In the genomic region with DNA sequence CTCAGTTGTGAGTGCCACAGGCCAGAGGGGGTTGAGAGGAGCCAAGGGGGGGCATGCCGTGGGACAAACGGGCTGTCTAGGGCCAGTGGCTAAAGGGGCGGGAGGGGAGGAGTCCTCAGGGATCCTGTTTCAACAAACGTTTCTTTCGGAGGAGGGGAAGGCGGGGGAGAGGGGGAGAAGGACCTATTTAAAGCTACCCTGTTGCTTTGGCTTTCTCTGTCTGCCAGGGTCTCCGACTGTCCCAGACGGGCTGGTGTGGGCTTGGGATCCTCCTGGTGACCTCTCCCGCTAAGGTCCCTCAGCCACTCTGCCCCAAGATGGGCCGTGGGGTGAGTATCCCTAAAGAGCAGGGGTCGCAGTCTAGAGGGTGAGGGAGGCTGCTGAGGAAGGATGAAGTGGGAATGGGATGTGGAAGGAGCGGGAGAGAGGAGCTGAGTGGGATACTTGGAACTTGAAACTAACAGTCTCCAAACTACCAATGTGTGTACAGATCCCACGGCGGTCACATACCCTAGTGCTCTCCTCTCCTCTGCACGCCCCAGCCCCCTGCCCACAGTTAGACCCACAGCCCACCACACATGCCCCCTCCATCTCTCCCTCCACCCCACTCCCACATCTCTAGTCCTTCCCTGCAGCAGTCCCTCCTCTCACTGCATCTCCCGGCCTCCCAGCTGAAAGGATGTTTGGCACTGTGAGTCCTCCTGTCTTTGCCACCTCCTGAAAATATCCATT, we compare ENCODE assay signal across 1 cellular context.
TF ChIP-seq lines count a peak whose summit lies in the region.

A gene (plus strand): TSS at position 215 of the 732 bp plus-strand sequence. CDS start 103 bp downstream, at position 318.

TF ChIP-seq in SK-N-SH, 30 proteins besides CTCF, POLR2A, EP300 and RAD21 (continued from another document):
- TF ChIP-seq, protein P1, sequence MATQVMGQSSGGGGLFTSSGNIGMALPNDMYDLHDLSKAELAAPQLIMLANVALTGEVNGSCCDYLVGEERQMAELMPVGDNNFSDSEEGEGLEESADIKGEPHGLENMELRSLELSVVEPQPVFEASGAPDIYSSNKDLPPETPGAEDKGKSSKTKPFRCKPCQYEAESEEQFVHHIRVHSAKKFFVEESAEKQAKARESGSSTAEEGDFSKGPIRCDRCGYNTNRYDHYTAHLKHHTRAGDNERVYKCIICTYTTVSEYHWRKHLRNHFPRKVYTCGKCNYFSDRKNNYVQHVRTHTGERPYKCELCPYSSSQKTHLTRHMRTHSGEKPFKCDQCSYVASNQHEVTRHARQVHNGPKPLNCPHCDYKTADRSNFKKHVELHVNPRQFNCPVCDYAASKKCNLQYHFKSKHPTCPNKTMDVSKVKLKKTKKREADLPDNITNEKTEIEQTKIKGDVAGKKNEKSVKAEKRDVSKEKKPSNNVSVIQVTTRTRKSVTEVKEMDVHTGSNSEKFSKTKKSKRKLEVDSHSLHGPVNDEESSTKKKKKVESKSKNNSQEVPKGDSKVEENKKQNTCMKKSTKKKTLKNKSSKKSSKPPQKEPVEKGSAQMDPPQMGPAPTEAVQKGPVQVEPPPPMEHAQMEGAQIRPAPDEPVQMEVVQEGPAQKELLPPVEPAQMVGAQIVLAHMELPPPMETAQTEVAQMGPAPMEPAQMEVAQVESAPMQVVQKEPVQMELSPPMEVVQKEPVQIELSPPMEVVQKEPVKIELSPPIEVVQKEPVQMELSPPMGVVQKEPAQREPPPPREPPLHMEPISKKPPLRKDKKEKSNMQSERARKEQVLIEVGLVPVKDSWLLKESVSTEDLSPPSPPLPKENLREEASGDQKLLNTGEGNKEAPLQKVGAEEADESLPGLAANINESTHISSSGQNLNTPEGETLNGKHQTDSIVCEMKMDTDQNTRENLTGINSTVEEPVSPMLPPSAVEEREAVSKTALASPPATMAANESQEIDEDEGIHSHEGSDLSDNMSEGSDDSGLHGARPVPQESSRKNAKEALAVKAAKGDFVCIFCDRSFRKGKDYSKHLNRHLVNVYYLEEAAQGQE (IDR thresholded peaks at IDR 0.05; ENCODE audit: low read depth, low read length): no peak
- no peak for TF ChIP-seq POLR2AphosphoS5 (IDR thresholded peaks at IDR 0.05; ENCODE audit: low read depth, low read length)
- TF ChIP-seq, protein P2, sequence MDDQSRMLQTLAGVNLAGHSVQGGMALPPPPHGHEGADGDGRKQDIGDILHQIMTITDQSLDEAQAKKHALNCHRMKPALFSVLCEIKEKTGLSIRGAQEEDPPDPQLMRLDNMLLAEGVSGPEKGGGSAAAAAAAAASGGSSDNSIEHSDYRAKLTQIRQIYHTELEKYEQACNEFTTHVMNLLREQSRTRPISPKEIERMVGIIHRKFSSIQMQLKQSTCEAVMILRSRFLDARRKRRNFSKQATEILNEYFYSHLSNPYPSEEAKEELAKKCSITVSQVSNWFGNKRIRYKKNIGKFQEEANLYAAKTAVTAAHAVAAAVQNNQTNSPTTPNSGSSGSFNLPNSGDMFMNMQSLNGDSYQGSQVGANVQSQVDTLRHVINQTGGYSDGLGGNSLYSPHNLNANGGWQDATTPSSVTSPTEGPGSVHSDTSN (IDR thresholded peaks at IDR 0.05): no peak
